Comparison of ENCODE assay signal across 7 cellular contexts in the genomic region with DNA sequence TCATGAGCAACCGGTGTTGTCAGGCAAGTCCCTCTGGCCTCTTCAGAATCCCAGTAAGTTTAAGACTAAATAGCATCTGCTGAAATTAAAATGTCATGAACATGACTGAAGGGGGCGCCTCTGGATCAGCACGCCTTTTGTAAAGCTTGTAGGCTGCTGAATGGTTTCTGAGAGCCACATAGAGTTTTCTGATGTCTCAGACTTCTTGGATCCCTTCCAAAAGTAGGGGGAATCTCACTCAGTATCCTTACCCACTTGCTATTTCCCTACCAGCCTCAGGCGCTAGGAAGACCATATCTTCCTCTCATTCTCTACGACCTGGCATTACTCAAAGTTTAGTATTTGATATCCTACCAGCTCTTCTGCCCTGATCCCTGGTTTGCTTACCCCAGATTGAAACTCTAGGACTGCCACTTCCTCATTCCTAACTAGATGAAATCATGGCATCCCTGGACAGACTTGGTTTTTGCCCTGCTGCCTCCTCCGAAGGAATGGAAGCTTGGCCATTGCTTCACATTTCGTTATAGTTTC.
A peak's percentile ranks its signal among the peaks of the same experiment; 100 is the strongest.
DNase-seq lines count a peak whose midpoint lies in the region; ATAC-seq and TF ChIP-seq lines count a peak whose summit lies in the region.

No MANE protein-coding gene starts in this region.

- DNase-seq in ELR (ENCODE audit: low read depth): peak; percentile 82
- DNase-seq in HEK293T (ENCODE audit: extremely low spot score): peak; percentile 50
- DNase-seq in NCI-H524 (lab: John Stamatoyannopoulos, UW): peak; percentile 76 to 85
- peak; percentile 43 for DNase-seq in activated T-cell treated with anti-CD3 and anti-CD28 coated beads for 24 hours (ENCODE audit: low read depth)
- peak; percentile 51 for DNase-seq in glomerular endothelial cell (ENCODE audit: extremely low read depth, low read depth, low spot score)
- peak; percentile 29 to 44 (median 30) for DNase-seq in stimulated activated CD4-positive, alpha-beta T cell treated with anti-CD3 and anti-CD28 coated beads, TNF-alpha, amount 100 ng/mL, for 48 hours (ENCODE audit: low read depth in 3 of 3)

- ATAC-seq in GM21367 (IDR thresholded peaks at IDR 0.05; ENCODE audit: unreplicated experiment): no peak

- POLR2A ChIA-PET in HEK293T (lab: Yijun Ruan, JAX): no interaction called here

- CTCF ChIA-PET in HEK293T (lab: Yijun Ruan, JAX): interaction anchor here (0.7 to 1.9 kb wide), 5 partner anchors 20 to 324 kb away, joined by 3 to 18 read pairs (median 4); partner anchors contain the start of gene IFT57

TF ChIP-seq in HEK293T, 16 proteins besides CTCF, POLR2A, EP300 and RAD21:
- TF ChIP-seq FOXM1 (IDR thresholded peaks at IDR 0.05; ENCODE audit: borderline replicate concordance) (no peak), NFRKB (IDR thresholded peaks at IDR 0.05) (no peak), FOXK2 (IDR thresholded peaks at IDR 0.05) (no peak), TARDBP (IDR thresholded peaks at IDR 0.05) (no peak), PKNOX1 (IDR thresholded peaks at IDR 0.05) (no peak), HDGF (IDR thresholded peaks at IDR 0.05; ENCODE audit: borderline replicate concordance) (no peak), CTBP1 (IDR thresholded peaks at IDR 0.05; ENCODE audit: borderline replicate concordance) (no peak), ARNT (IDR thresholded peaks at IDR 0.05) (no peak)
TF ChIP-seq in HEK293T: peak in this region for 0.

Comparison
In these comparisons a context has a peak if more than half of its experiments do, and no peak if none do; other contexts are left out.
1. DNase-seq: peak in every context shown above with its lines; median percentile 82 in ELR; 80 in NCI-H524; 51 in glomerular endothelial cell; 50 in HEK293T; 43 in activated T-cell treated with anti-CD3 and anti-CD28 coated beads for 24 hours; 30 in stimulated activated CD4-positive, alpha-beta T cell treated with anti-CD3 and anti-CD28 coated beads, TNF-alpha, amount 100 ng/mL, for 48 hours.